Comparison of ENCODE assay signal across 10 cellular contexts in genomic region chr6:96394727-96395126, GRCh38.
DNase-seq lines count a peak whose midpoint lies in the region; ATAC-seq and TF ChIP-seq lines count a peak whose summit lies in the region.
"Had no signal": no experiment of that assay in that cellular context is flagged by ENCODE, and none has a peak within 500 bp of the region (broad histone marks: within the 10 kb centered on the region; RNA-seq: fewer than 3 reads in every experiment).

No MANE protein-coding gene starts in this region.

- no peak overlapping the region for H3K27ac Mint-ChIP-seq in activated CD8-positive, alpha-beta T cell treated with anti-CD3 and anti-CD28 coated beads for 36 hours
- no peak overlapping the region for H3K27ac Mint-ChIP-seq in activated T-cell treated with anti-CD3 and anti-CD28 coated beads, Interleukin-2, amount 50 U/mL, for 72 hours

- intact Hi-C loops in OCI-LY7 (cut with micrococcal nuclease; ENCODE audit: unreplicated experiment): no loop called here
- intact Hi-C loops in activated CD8-positive, alpha-beta T cell treated with anti-CD3 and anti-CD28 coated beads for 36 hours (cut with micrococcal nuclease): no loop called here

- no TSS peak for BruUV-seq in OCI-LY7 (replicated peaks; lab: Mats Ljungman, UMichigan)

- no peaks in the 10 kb centered on the region for H3K79me2 ChIP-seq in OCI-LY7 (ENCODE audit: insufficient read depth, low read depth, low read length)

- ATAC-seq in GM18868 (IDR thresholded peaks at IDR 0.05; ENCODE audit: unreplicated experiment) (peak; percentile 49), HG02759 (IDR thresholded peaks at IDR 0.05; ENCODE audit: unreplicated experiment) (no peak)
- no peak for ATAC-seq in activated CD8-positive, alpha-beta T cell treated with anti-CD3 and anti-CD28 coated beads for 36 hours
- no peak for ATAC-seq in activated T-cell treated with anti-CD3 and anti-CD28 coated beads, Interleukin-2, amount 50 U/mL, for 72 hours (replicated peaks in 1 of 2)

- H3K4me3 ChIP-seq in OCI-LY7 (ENCODE audit: low read depth, low read length, poor library complexity, severe bottlenecking): no peak overlapping the region

- H3K4me1 ChIP-seq in OCI-LY7 (ENCODE audit: insufficient read depth, low read length, poor library complexity, severe bottlenecking): no peaks in the 10 kb centered on the region

- no peaks in the 10 kb centered on the region for H3K9me3 Mint-ChIP-seq in activated CD8-positive, alpha-beta T cell treated with anti-CD3 and anti-CD28 coated beads for 36 hours
- H3K9me3 Mint-ChIP-seq in activated T-cell treated with anti-CD3 and anti-CD28 coated beads, Interleukin-2, amount 50 U/mL, for 72 hours: peaks cover 0 to 2% of the 10 kb centered on the region in 2 donors

- H3K27me3 Mint-ChIP-seq in activated CD8-positive, alpha-beta T cell treated with anti-CD3 and anti-CD28 coated beads for 36 hours: peaks cover 11% of the 10 kb centered on the region
- H3K27me3 Mint-ChIP-seq in activated T-cell treated with anti-CD3 and anti-CD28 coated beads, Interleukin-2, amount 50 U/mL, for 72 hours (ENCODE audit: low read depth): no peaks in the 10 kb centered on the region

- POLR2A ChIA-PET in OCI-LY7 (lab: Charles Lee): no interaction called here
- POLR2A ChIA-PET in activated CD8-positive, alpha-beta T cell treated with anti-CD3 and anti-CD28 coated beads for 36 hours (lab: Charles Lee): no interaction called here

- H3K9me2 ChIP-seq in OCI-LY7 (ENCODE audit: insufficient read depth, low read length): no peaks in the 10 kb centered on the region

- H4K20me1 ChIP-seq in OCI-LY7 (ENCODE audit: insufficient read depth, low read length): no peaks in the 10 kb centered on the region

- CTCF ChIA-PET in OCI-LY7 (lab: Charles Lee; ENCODE audit: unreplicated experiment): no interaction called here
- CTCF ChIA-PET in activated CD8-positive, alpha-beta T cell treated with anti-CD3 and anti-CD28 coated beads for 36 hours (lab: Charles Lee): no interaction called here

- in situ Hi-C loops in ACHN (cut with HindIII; ENCODE audit: low pct_ligation_motif_present, low pct_unique_long_range_greater_than_20kb, low sequenced_read_pairs): no loop called here

- no peaks in the 10 kb centered on the region for H3K36me3 ChIP-seq in OCI-LY7 (ENCODE audit: insufficient read depth, low read length)

- H2AFZ ChIP-seq in OCI-LY7 (ENCODE audit: low read length): no peak overlapping the region

- H3K4me2 ChIP-seq in OCI-LY7 (ENCODE audit: low read length): no peak overlapping the region

- H3K36me3 Mint-ChIP-seq in activated CD8-positive, alpha-beta T cell treated with anti-CD3 and anti-CD28 coated beads for 36 hours (ENCODE audit: low read depth): no peaks in the 10 kb centered on the region
- H3K36me3 Mint-ChIP-seq in activated T-cell treated with anti-CD3 and anti-CD28 coated beads, Interleukin-2, amount 50 U/mL, for 72 hours (ENCODE audit: insufficient read depth in 2 of 2): no peaks in the 10 kb centered on the region

- H3K9me3 ChIP-seq in OCI-LY7 (ENCODE audit: low read length): no peaks in the 10 kb centered on the region

- no peak overlapping the region for H3K27ac ChIP-seq in OCI-LY7 (ENCODE audit: low read depth, low read length, poor library complexity, severe bottlenecking)

- DNase-seq in ACHN: peak; percentile 23
- DNase-seq in OCI-LY7 (ENCODE audit: low spot score): no peak
- DNase-seq in iPS-NIHi7 (ENCODE audit: extremely low spot score): peak; percentile 12
- no peak for DNase-seq in NCI-H1694 (lab: John Stamatoyannopoulos, UW)
- no peak for DNase-seq in activated CD8-positive, alpha-beta T cell treated with anti-CD3 and anti-CD28 coated beads for 36 hours
- no peak for DNase-seq in activated T-cell treated with anti-CD3 and anti-CD28 coated beads, Interleukin-2, amount 50 U/mL, for 72 hours
- DNase-seq: activated CD4-positive, CD25-positive, alpha-beta regulatory T cell; NCI-H2227 treated with DMSO at 0.1 percent for 48 hours had no signal

- H3K4me1 Mint-ChIP-seq in activated CD8-positive, alpha-beta T cell treated with anti-CD3 and anti-CD28 coated beads for 36 hours (ENCODE audit: low read depth): peaks cover 2% of the 10 kb centered on the region
- H3K4me1 Mint-ChIP-seq in activated T-cell treated with anti-CD3 and anti-CD28 coated beads, Interleukin-2, amount 50 U/mL, for 72 hours (ENCODE audit: low read depth): no peaks in the 10 kb centered on the region

- peak; percentile 32; the same call in 1 of the 2 replicates for TF ChIP-seq CTCF in OCI-LY7 (conservative IDR thresholded peaks at IDR 0.05; ENCODE audit: low read length)
- no peak for TF ChIP-seq CTCF in activated CD8-positive, alpha-beta T cell treated with anti-CD3 and anti-CD28 coated beads for 36 hours (IDR thresholded peaks at IDR 0.05)

- no peak overlapping the region for H3K4me3 Mint-ChIP-seq in activated CD8-positive, alpha-beta T cell treated with anti-CD3 and anti-CD28 coated beads for 36 hours
- H3K4me3 Mint-ChIP-seq in activated T-cell treated with anti-CD3 and anti-CD28 coated beads, Interleukin-2, amount 50 U/mL, for 72 hours: no peak overlapping the region

Comparison
In these comparisons a context has a peak if more than half of its experiments do, and no peak if none do; other contexts are left out.
1. DNase-seq: peak in ACHN (single experiment) and iPS-NIHi7 (single experiment); none in OCI-LY7 (single experiment), NCI-H1694 (single experiment), activated CD8-positive, alpha-beta T cell treated with anti-CD3 and anti-CD28 coated beads for 36 hours (single experiment) and activated T-cell treated with anti-CD3 and anti-CD28 coated beads, Interleukin-2, amount 50 U/mL, for 72 hours (0 of 2).